In genomic region chr13:95246292-95247082, GRCh38 we compare ENCODE assay signal across 11 cellular contexts. TPM values are rescaled to one million over a fixed set of nuclear protein-coding genes. Genes with fewer than 3 reads are reported as not detected.
DNase-seq lines count a peak whose midpoint lies in the region; ATAC-seq, FAIRE-seq and TF ChIP-seq lines count a peak whose summit lies in the region.
"Had no signal": no experiment of that assay in that cellular context is flagged by ENCODE, and none has a peak within 500 bp of the region (broad histone marks: within the 10 kb centered on the region; RNA-seq: fewer than 3 reads in every experiment).

No MANE protein-coding gene starts in this region.

- TF ChIP-seq EP300 in HepG2 (IDR thresholded peaks at IDR 0.05; ENCODE audit: low read depth in 2 of 2, low read length in 2 of 2): no peak
- TF ChIP-seq EP300 in HepG2 (CRISPR knock-in tag; IDR thresholded peaks at IDR 0.05; ENCODE audit: borderline replicate concordance): no peak

- no peaks in the 10 kb centered on the region for H3K9me2 ChIP-seq in PC-9 (ENCODE audit: insufficient read depth)

- H3K9me3 Mint-ChIP-seq in activated CD8-positive, alpha-beta T cell treated with anti-CD3 and anti-CD28 coated beads, Interleukin-2, amount 10 ng/mL, durations not matched to agents 7 days and 5 days (ENCODE audit: insufficient read depth): no peaks in the 10 kb centered on the region

- DNase-seq in GM12892 (ENCODE audit: insufficient read length) (no peak), NCI-H2029 treated with DMSO at 0.1 percent for 48 hours (lab: John Stamatoyannopoulos, UW) (peak; percentile 83), PC-9 (peak; percentile 47 to 95), HepG2 (ENCODE audit: low spot score) (no peak), tibial artery (no peak), OCI-M2 (lab: John Stamatoyannopoulos, UW; ENCODE audit: unreplicated experiment) (no peak), esophagus squamous epithelium (lab: John Stamatoyannopoulos, UW) (no peak)
- no peak for DNase-seq in activated CD8-positive, alpha-beta T cell treated with anti-CD3 and anti-CD28 coated beads, Interleukin-2, amount 10 ng/mL, durations not matched to agents 7 days and 5 days
- DNase-seq: activated CD8-positive, alpha-beta memory T cell treated with anti-CD3 and anti-CD28 coated beads for 24 hours; CD4-positive, alpha-beta memory T cell; effector CD4-positive, alpha-beta T cell had no signal

- H3K4me1 Mint-ChIP-seq in activated CD8-positive, alpha-beta T cell treated with anti-CD3 and anti-CD28 coated beads, Interleukin-2, amount 10 ng/mL, durations not matched to agents 7 days and 5 days (ENCODE audit: low read depth): peaks cover 3% of the 10 kb centered on the region

- H3K4me1 ChIP-seq in PC-9 (replicated peaks; ENCODE audit: insufficient read depth): peaks cover 29% of the 10 kb centered on the region
- peaks cover 31% of the 10 kb centered on the region for H3K4me1 ChIP-seq in HepG2 (ENCODE audit: insufficient read depth, low read length)
- H3K4me1 ChIP-seq in tibial artery: no peaks in the 10 kb centered on the region
- no peaks in the 10 kb centered on the region for H3K4me1 ChIP-seq in esophagus squamous epithelium

- WGBS in HepG2 (ENCODE audit: low lambda C conversion rate): 97% methylated on average over 8 of the region's 10 CpGs
- 73 to 82% methylated on average over 7 to 10 of the region's 10 CpGs for WGBS in esophagus squamous epithelium, 2 donors

- BruUV-seq in PC-9 (replicated peaks; lab: Mats Ljungman, UMichigan): no TSS peak
- BruUV-seq in HepG2 (replicated peaks; lab: Mats Ljungman, UMichigan): no TSS peak

- in situ Hi-C loops in HepG2 (cut with HindIII; ENCODE audit: extremely low pct_ligation_motif_present, low pct_unique_long_range_greater_than_20kb): no loop called here

- H3K79me2 ChIP-seq in PC-9 (ENCODE audit: low read depth): no peaks in the 10 kb centered on the region
- H3K79me2 ChIP-seq in HepG2 (ENCODE audit: insufficient read depth, low read length): no peaks in the 10 kb centered on the region

- H3K4me3 Mint-ChIP-seq in activated CD8-positive, alpha-beta T cell treated with anti-CD3 and anti-CD28 coated beads, Interleukin-2, amount 10 ng/mL, durations not matched to agents 7 days and 5 days: no peak overlapping the region
- H3K4me3 Mint-ChIP-seq: CD4-positive, alpha-beta memory T cell had no signal

- no peaks in the 10 kb centered on the region for H4K20me1 ChIP-seq in PC-9 (ENCODE audit: insufficient read depth)
- H4K20me1 ChIP-seq in HepG2 (ENCODE audit: insufficient read depth, low read length): no peaks in the 10 kb centered on the region

- no peak overlapping the region for H2AFZ ChIP-seq in PC-9
- no peak overlapping the region for H2AFZ ChIP-seq in HepG2 (ENCODE audit: low read length)

- peaks cover 10% of the 10 kb centered on the region for H3F3A ChIP-seq in PC-9 (ENCODE audit: insufficient read depth, low read depth)

- CTCF ChIA-PET in PC-9 (lab: Charles Lee) (interaction anchor here (0.6 to 1.5 kb wide), 2 partner anchors 10 to 14 kb away, joined by 3 read pairs; no protein-coding TSS in a partner anchor), HepG2 (lab: Yijun Ruan, JAX; ENCODE audit: low intra/inter-chr PET ratio, low total read pairs) (no interaction called here)
- CTCF ChIA-PET in activated CD8-positive, alpha-beta T cell treated with anti-CD3 and anti-CD28 coated beads, Interleukin-2, amount 10 ng/mL, durations not matched to agents 7 days and 5 days (lab: Charles Lee): no interaction called here

- H3K27me3 Mint-ChIP-seq in activated CD8-positive, alpha-beta T cell treated with anti-CD3 and anti-CD28 coated beads, Interleukin-2, amount 10 ng/mL, durations not matched to agents 7 days and 5 days (ENCODE audit: low read depth): no peaks in the 10 kb centered on the region
- H3K27me3 Mint-ChIP-seq: CD4-positive, alpha-beta memory T cell had no signal

- H3K27ac ChIP-seq in PC-9 (no peak overlapping the region), HepG2 (ENCODE audit: extremely low read length, insufficient read depth, low read length) (no peak overlapping the region), tibial artery (no peak overlapping the region), esophagus squamous epithelium (no peak overlapping the region)

- TF ChIP-seq CTCF in PC-9 (conservative IDR thresholded peaks at IDR 0.05) (no peak), HepG2 (CRISPR knock-in tag; IDR thresholded peaks at IDR 0.05) (no peak), tibial artery (IDR thresholded peaks at IDR 0.05) (no peak), esophagus squamous epithelium (IDR thresholded peaks at IDR 0.05) (no peak)

- H3K27ac Mint-ChIP-seq in activated CD8-positive, alpha-beta T cell treated with anti-CD3 and anti-CD28 coated beads, Interleukin-2, amount 10 ng/mL, durations not matched to agents 7 days and 5 days: no peak overlapping the region
- H3K27ac Mint-ChIP-seq: CD4-positive, alpha-beta memory T cell had no signal

- H3K9me3 ChIP-seq in PC-9 (ENCODE audit: insufficient read depth, low read depth): no peaks in the 10 kb centered on the region; the same call in 1 of the 2 replicates
- H3K9me3 ChIP-seq in HepG2 (ENCODE audit: low read length): no peaks in the 10 kb centered on the region
- H3K9me3 ChIP-seq in tibial artery: no peaks in the 10 kb centered on the region
- H3K9me3 ChIP-seq in esophagus squamous epithelium: no peaks in the 10 kb centered on the region

- peaks cover 5% of the 10 kb centered on the region for H3K36me3 Mint-ChIP-seq in activated CD8-positive, alpha-beta T cell treated with anti-CD3 and anti-CD28 coated beads, Interleukin-2, amount 10 ng/mL, durations not matched to agents 7 days and 5 days (ENCODE audit: low read depth)

- no peak overlapping the region for H3K9ac ChIP-seq in HepG2 (ENCODE audit: insufficient read depth, low read depth, low read length)

- no peaks in the 10 kb centered on the region for H3K36me3 ChIP-seq in PC-9 (ENCODE audit: low read depth)
- H3K36me3 ChIP-seq in HepG2 (replicated peaks in 1 of 2; ENCODE audit: control insufficient read depth in 1 of 2, insufficient read depth in 2 of 2, low read length in 2 of 2): peaks cover 0 to 3% of the 10 kb centered on the region in 2 experiments; a peak in 2 of 5 replicates
- no peaks in the 10 kb centered on the region for H3K36me3 ChIP-seq in tibial artery
- H3K36me3 ChIP-seq in esophagus squamous epithelium: peaks cover 0 to 15% (median 0%) of the 10 kb centered on the region in 3 donors

- no peak for TF ChIP-seq RAD21 in HepG2 (CRISPR knock-in tag; IDR thresholded peaks at IDR 0.05)

- ATAC-seq in HepG2: no peak
- ATAC-seq in activated CD8-positive, alpha-beta T cell treated with anti-CD3 and anti-CD28 coated beads, Interleukin-2, amount 10 ng/mL, durations not matched to agents 7 days and 5 days: no peak

- intact Hi-C loops in PC-9 (cut with micrococcal nuclease; ENCODE audit: unreplicated experiment) (loop anchor here (2.0 kb wide), 1 partner anchor 34 kb away; no protein-coding TSS in a partner anchor), HepG2 (cut with micrococcal nuclease; ENCODE audit: unreplicated experiment) (no loop called here), tibial artery (cut with DNase I; ENCODE audit: low total_unique reads) (no loop called here), esophagus squamous epithelium (cut with DNase I) (no loop called here)

- H3K4me2 ChIP-seq in PC-9 (peak overlapping the region; percentile 50), HepG2 (ENCODE audit: low read depth, low read length) (no peak overlapping the region)

- TF ChIP-seq POLR2A in GM12892 (IDR thresholded peaks at IDR 0.05; ENCODE audit: low read depth, low read length) (no peak), HepG2 (IDR thresholded peaks at IDR 0.05; ENCODE audit: insufficient read depth in 1 of 2, low read depth in 2 of 2, low read length in 2 of 2) (no peak), esophagus squamous epithelium (IDR thresholded peaks at IDR 0.05) (no peak)

- FAIRE-seq in GM12892 (lab: Jason Lieb, UNC) (peak; percentile 48), HepG2 (lab: Jason Lieb, UNC) (no peak)

- H3K27me3 ChIP-seq in PC-9 (ENCODE audit: insufficient read depth, low read depth): no peaks in the 10 kb centered on the region
- no peaks in the 10 kb centered on the region for H3K27me3 ChIP-seq in HepG2 (ENCODE audit: control insufficient read depth in 1 of 2, insufficient read depth in 2 of 2, low read length in 2 of 2)
- H3K27me3 ChIP-seq in tibial artery: no peaks in the 10 kb centered on the region
- H3K27me3 ChIP-seq in esophagus squamous epithelium: no peaks in the 10 kb centered on the region

- H3K4me3 ChIP-seq in PC-9 (no peak overlapping the region), HepG2 (replicated peaks in 1 of 3; ENCODE audit: insufficient read depth in 1 of 3, low read depth in 2 of 3, low read length in 3 of 3) (no peak overlapping the region), tibial artery (no peak overlapping the region), esophagus squamous epithelium (no peak overlapping the region)

- POLR2A ChIA-PET in PC-9 (lab: Charles Lee; ENCODE audit: unreplicated experiment) (interaction anchor here (0.6 to 0.7 kb wide), 4 partner anchors 10 to 304 kb away, joined by 4 to 7 read pairs (median 5); no protein-coding TSS in a partner anchor), HepG2 (lab: Yijun Ruan, JAX) (no interaction called here)
- POLR2A ChIA-PET in activated CD8-positive, alpha-beta T cell treated with anti-CD3 and anti-CD28 coated beads, Interleukin-2, amount 10 ng/mL, durations not matched to agents 7 days and 5 days (lab: Charles Lee): no interaction called here

RNA-seq across cellular contexts. Expression of gene ABCC4, which starts 54.8 kb away (rescaled TPM):
- polyA plus RNA-seq in GM12892 (2012; ENCODE audit: missing spikeins): 19.5 TPM
- total RNA-seq in PC-9 (2021) (17.0 and 18.6 TPM in 2 replicates), HepG2 (2016; rRNA removed; fragmentation: Illumina TruSeq; extraction: Trizol) (9.6 and 11.3 TPM in 2 replicates), esophagus squamous epithelium (10 to 100 TPM in 1 of 4 donors, 1 to 10 TPM in 3; 2.5 to 12.6 (median 6.0) TPM)
- 9.6 and 10.4 TPM in 2 replicates for total RNA-seq in HepG2 (2016; cell fraction: cytosol; rRNA removed; fragmentation: Illumina TruSeq; extraction: Trizol; ENCODE audit: low read depth)
- total RNA-seq in HepG2 (2016; cell fraction: insoluble cytoplasmic fraction; rRNA removed; fragmentation: Illumina TruSeq; extraction: Trizol): 9.5 and 11.1 TPM in 2 replicates
- 8.4 and 8.8 TPM in 2 replicates for total RNA-seq in HepG2 (2016; cell fraction: membrane; rRNA removed; fragmentation: Illumina TruSeq; extraction: Trizol)
- total RNA-seq in HepG2 (2016; cell fraction: nucleus; rRNA removed; fragmentation: Illumina TruSeq; extraction: Trizol): 13.9 and 19.2 TPM in 2 replicates
- polyA plus RNA-seq in HepG2 (2011; rRNA removed): 3.2 and 4.2 TPM in 2 replicates
- polyA plus RNA-seq in HepG2 (2011; cell fraction: cytosol; rRNA removed): 2.3 and 3.0 TPM in 2 replicates
- polyA plus RNA-seq in HepG2 (2011; cell fraction: nucleus; rRNA removed): 2.0 and 2.6 TPM in 2 replicates
- 1.7 and 2.1 TPM in 2 replicates for polyA plus RNA-seq in HepG2 (2012)
- 0.64 and 0.85 TPM in 2 replicates for polyA plus RNA-seq in HepG2 (2016; cell fraction: cytosol; fragmentation: Illumina TruSeq; extraction: Trizol; ENCODE audit: low read depth)
- polyA plus RNA-seq in HepG2 (2016; cell fraction: insoluble cytoplasmic fraction; fragmentation: Illumina TruSeq; extraction: Trizol; ENCODE audit: low read depth): 5.0 and 5.3 TPM in 2 replicates
- polyA plus RNA-seq in HepG2 (2016; cell fraction: membrane; fragmentation: Illumina TruSeq; extraction: Trizol; ENCODE audit: low read depth): 2.2 and 2.4 TPM in 2 replicates
- polyA plus RNA-seq in HepG2 (2016; cell fraction: nucleus; fragmentation: Illumina TruSeq; extraction: Trizol; ENCODE audit: insufficient read depth, low read depth): 7.8 and 8.1 TPM in 2 replicates
- polyA minus RNA-seq in HepG2 (2011; rRNA and poly(A)+ RNA removed; ENCODE audit: low replicate concordance): 34.5 and 52.1 TPM in 2 replicates
- 6.2 and 7.2 TPM in 2 replicates for polyA minus RNA-seq in HepG2 (2011; cell fraction: cytosol; rRNA and poly(A)+ RNA removed)
- 18.3 TPM in 2 replicates for polyA minus RNA-seq in HepG2 (2011; cell fraction: nucleus; rRNA and poly(A)+ RNA removed)
- 1 to 10 TPM; 5.7 to 6.1 TPM for total RNA-seq in activated CD8-positive, alpha-beta T cell treated with anti-CD3 and anti-CD28 coated beads, Interleukin-2, amount 10 ng/mL, durations not matched to agents 7 days and 5 days

Comparison
In these comparisons a context has a peak if more than half of its experiments do, and no peak if none do; other contexts are left out.
1. DNase-seq: peak in NCI-H2029 treated with DMSO at 0.1 percent for 48 hours (single experiment) and PC-9 (2 of 2); none in GM12892 (single experiment), HepG2 (single experiment), tibial artery (0 of 2), OCI-M2 (single experiment), esophagus squamous epithelium (single experiment) and activated CD8-positive, alpha-beta T cell treated with anti-CD3 and anti-CD28 coated beads, Interleukin-2, amount 10 ng/mL, durations not matched to agents 7 days and 5 days (single experiment).